In genomic region chr11:17013548-17014320, GRCh38 we compare ENCODE assay signal across 8 cellular contexts. TPM values are rescaled to one million over a fixed set of nuclear protein-coding genes. Genes with fewer than 3 reads are reported as not detected.
A peak's percentile ranks its signal among the peaks of the same experiment; 100 is the strongest.
DNase-seq lines count a peak whose midpoint lies in the region; ATAC-seq and TF ChIP-seq lines count a peak whose summit lies in the region.

No MANE protein-coding gene starts in this region.

- peak; percentile 7 for ATAC-seq in RWPE2 (ENCODE audit: low read depth)
- ATAC-seq in GM19328 (IDR thresholded peaks at IDR 0.05; ENCODE audit: unreplicated experiment), result no peak
- no peak for ATAC-seq in HG03457 (IDR thresholded peaks at IDR 0.05; ENCODE audit: unreplicated experiment)

- peaks cover 12% of the 10 kb centered on the region for H3K4me1 Mint-ChIP-seq in dendritic cell treated with granulocyte-macrophage colony-stimulating factor and Interleukin-4, amounts not matched to agents 40 ng/mL and 50 ng/mL, for 4 days (ENCODE audit: low read depth)

- H3K4me1 ChIP-seq in RWPE2 (ENCODE audit: insufficient read depth, poor library complexity, severe bottlenecking), result peaks cover 13% of the 10 kb centered on the region
- H3K4me1 ChIP-seq in mesendoderm (ENCODE audit: control insufficient read depth, low read depth, low read length), result no peaks in the 10 kb centered on the region
- H3K4me1 ChIP-seq in tibial artery, result peaks cover 0 to 11% (median 2%) of the 10 kb centered on the region in 4 donors

- intact Hi-C loops in dendritic cell treated with granulocyte-macrophage colony-stimulating factor and Interleukin-4, amounts not matched to agents 40 ng/mL and 50 ng/mL, for 4 days (cut with micrococcal nuclease), result loop anchor here (10.0 kb wide), 1 partner anchor 51 kb away; no protein-coding TSS in a partner anchor
- intact Hi-C loops in tibial artery (cut with DNase I; ENCODE audit: low total_unique reads), result loop anchor here (10.0 kb wide), 1 partner anchor 61 kb away; the partner anchor contains the start of gene RPS13

- no peaks in the 10 kb centered on the region for H3K36me3 ChIP-seq in RWPE2 (ENCODE audit: low read depth)
- H3K36me3 ChIP-seq in mesendoderm (ENCODE audit: control insufficient read depth, insufficient read depth, low read length), result no peaks in the 10 kb centered on the region
- H3K36me3 ChIP-seq in tibial artery, result no peaks in the 10 kb centered on the region

- H3K79me1 ChIP-seq in mesendoderm (ENCODE audit: low read length), result no peaks in the 10 kb centered on the region

- no peak overlapping the region for H4K8ac ChIP-seq in mesendoderm (ENCODE audit: low read depth, low read length)

- peak overlapping the region; percentile 64 for H3K4me3 Mint-ChIP-seq in dendritic cell treated with granulocyte-macrophage colony-stimulating factor and Interleukin-4, amounts not matched to agents 40 ng/mL and 50 ng/mL, for 4 days

- H3K36me3 Mint-ChIP-seq in dendritic cell treated with granulocyte-macrophage colony-stimulating factor and Interleukin-4, amounts not matched to agents 40 ng/mL and 50 ng/mL, for 4 days (ENCODE audit: low read depth), result no peaks in the 10 kb centered on the region

- H3K27ac ChIP-seq in RWPE2 (ENCODE audit: poor library complexity, severe bottlenecking), result peak overlapping the region; percentile 79
- no peak overlapping the region for H3K27ac ChIP-seq in mesendoderm (ENCODE audit: low read depth, low read length)
- peak overlapping the region; percentile 59 to 73 for H3K27ac ChIP-seq in tibial artery

- WGBS in mesendoderm (ENCODE audit: extremely low coverage, insufficient coverage, low lambda C conversion rate), result no CpG with 5 or more reads among the region's 85 CpGs

- H3K56ac ChIP-seq in mesendoderm (ENCODE audit: low read length), result peak overlapping the region; percentile 58

- no peak overlapping the region for H3K4ac ChIP-seq in mesendoderm (ENCODE audit: low read depth, low read length)

- H2BK120ac ChIP-seq in mesendoderm (ENCODE audit: low read depth, low read length), result no peak overlapping the region

- no peak overlapping the region for H2BK5ac ChIP-seq in mesendoderm (ENCODE audit: low read length)

- H3K27ac Mint-ChIP-seq in dendritic cell treated with granulocyte-macrophage colony-stimulating factor and Interleukin-4, amounts not matched to agents 40 ng/mL and 50 ng/mL, for 4 days, result no peak overlapping the region

- no peaks in the 10 kb centered on the region for H3K9me3 ChIP-seq in RWPE2 (ENCODE audit: severe bottlenecking)
- H3K9me3 ChIP-seq in tibial artery, result no peaks in the 10 kb centered on the region

- no peak overlapping the region for H2BK15ac ChIP-seq in mesendoderm (replicated peaks; ENCODE audit: low read depth)

- TF ChIP-seq CTCF in RWPE2 (IDR thresholded peaks at IDR 0.05; ENCODE audit: poor library complexity, severe bottlenecking), result no peak
- no peak for TF ChIP-seq CTCF in tibial artery (IDR thresholded peaks at IDR 0.05)

- no peak overlapping the region for H4K5ac ChIP-seq in mesendoderm (ENCODE audit: low read length)

- H3K27me3 Mint-ChIP-seq in dendritic cell treated with granulocyte-macrophage colony-stimulating factor and Interleukin-4, amounts not matched to agents 40 ng/mL and 50 ng/mL, for 4 days, result peaks cover 36% of the 10 kb centered on the region

- H3K79me2 ChIP-seq in mesendoderm (ENCODE audit: control insufficient read depth, insufficient read depth, low read length), result no peaks in the 10 kb centered on the region

- no peaks in the 10 kb centered on the region for H3K27me3 ChIP-seq in RWPE2 (ENCODE audit: insufficient read depth, poor library complexity, severe bottlenecking)
- H3K27me3 ChIP-seq in mesendoderm (ENCODE audit: insufficient read depth, low read length, poor library complexity), result peaks cover 13% of the 10 kb centered on the region
- H3K27me3 ChIP-seq in tibial artery, result no peaks in the 10 kb centered on the region

- peak; percentile 18 for DNase-seq in NCI-H1436 (lab: John Stamatoyannopoulos, UW)
- no peak for DNase-seq in NCI-H1436 treated with DMSO at 0.1 percent for 48 hours (lab: John Stamatoyannopoulos, UW)
- no peak for DNase-seq in RWPE2 (ENCODE audit: low spot score)
- peak; percentile 11 for DNase-seq in mesendoderm
- no peak for DNase-seq in tibial artery

- H3K4me2 ChIP-seq in mesendoderm (ENCODE audit: low read length), result peak overlapping the region; percentile 98

- H3K9me3 Mint-ChIP-seq in dendritic cell treated with granulocyte-macrophage colony-stimulating factor and Interleukin-4, amounts not matched to agents 40 ng/mL and 50 ng/mL, for 4 days, result no peaks in the 10 kb centered on the region

- H3K4me3 ChIP-seq in RWPE2 (ENCODE audit: severe bottlenecking) (peak overlapping the region; percentile 35), mesendoderm (ENCODE audit: low read length) (peak overlapping the region; percentile 33), tibial artery (peak overlapping the region; percentile 68 to 92)

- H3K18ac ChIP-seq in mesendoderm (ENCODE audit: low read length), result peak overlapping the region; percentile 88

- no peak overlapping the region for H3K23ac ChIP-seq in mesendoderm (ENCODE audit: low read length)

- H2AK5ac ChIP-seq in mesendoderm (ENCODE audit: low read length), result no peak overlapping the region

- peak overlapping the region; percentile 60 for H3K9ac ChIP-seq in mesendoderm (ENCODE audit: low read length)

RNA-seq across cellular contexts. Expression of gene PLEKHA7, which starts 0.5 kb away (rescaled TPM):
- polyA plus RNA-seq in mesendoderm (2013, experiment 1 of 2), result 3.1 TPM
- 2.9 TPM for polyA plus RNA-seq in mesendoderm (2013, experiment 2 of 2)

Comparison
In these comparisons a context has a peak if more than half of its experiments do, and no peak if none do; other contexts are left out.
1. DNase-seq: peak in NCI-H1436 (single experiment) and mesendoderm (single experiment); none in NCI-H1436 treated with DMSO at 0.1 percent for 48 hours (single experiment), RWPE2 (single experiment) and tibial artery (0 of 2).
2. Peak in every context shown above with its lines, with median percentiles within 50 percentile points of each other: H3K4me3 ChIP-seq.